ENCODE assay signal across 27 cellular contexts in the genomic region with DNA sequence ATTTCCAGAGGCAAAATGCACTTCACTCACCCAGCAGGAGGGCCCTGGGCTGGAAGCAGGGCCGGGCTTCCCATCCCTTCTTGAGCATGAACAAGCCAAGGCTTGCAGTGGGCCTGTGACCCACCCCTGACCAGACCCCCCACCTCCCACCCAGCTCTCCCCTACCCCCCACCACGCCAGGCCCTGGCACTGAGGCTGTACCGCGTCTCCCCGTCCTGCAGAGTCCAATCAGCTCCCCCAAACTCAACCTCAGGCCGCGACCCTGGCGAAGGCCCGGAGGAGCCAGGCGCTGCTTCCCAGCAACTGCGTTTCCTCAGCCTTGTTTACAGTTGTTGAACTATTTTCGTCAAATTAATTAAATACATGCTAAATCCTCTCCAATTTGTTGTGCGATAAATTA. TPM values are rescaled to one million over a fixed set of nuclear protein-coding genes. Genes with fewer than 3 reads are reported as not detected.
"Had no signal": no experiment of that assay in that cellular context is flagged by ENCODE, and none has a peak within 500 bp of the region (broad histone marks: within the 10 kb centered on the region; RNA-seq: fewer than 3 reads in every experiment).

No MANE protein-coding gene starts in this region.

- H3K4me3 ChIP-seq: K562 had no signal

- H3K4me1 Mint-ChIP-seq: IgD-negative memory B cell had no signal

- H3K36me3 Mint-ChIP-seq: IgD-negative memory B cell had no signal

- H3K9ac ChIP-seq: KMS-11, SK-N-SH had no signal

- ATAC-seq: K562 had no signal

- H3K9me2 ChIP-seq: SK-N-SH had no signal

- H3K4me3 Mint-ChIP-seq: IgD-negative memory B cell had no signal

- H3K4me2 ChIP-seq: KMS-11, SK-N-SH had no signal

- H3K27ac ChIP-seq: HL-60, KMS-11, RWPE1 had no signal

- H3K27ac Mint-ChIP-seq: IgD-negative memory B cell had no signal

- H3K9me3 Mint-ChIP-seq: IgD-negative memory B cell had no signal

- DNase-seq: Kasumi-1, MM.1S, MV-4-11, NCI-H1048, NCI-H1105, NCI-H1417, NCI-H1436 treated with DMSO at 0.1 percent for 48 hours, NCI-H1694, NCI-H187 treated with DMSO at 0.1 percent for 48 hours, NCI-H2029 treated with DMSO at 0.1 percent for 48 hours, NCI-H2107, NCI-H2227 treated with DMSO at 0.1 percent for 48 hours, NCI-H446, NCI-H510A, NCI-H524 treated with DMSO at 0.1 percent for 48 hours, NCI-H69, NCI-H774, SHP77, SK-N-SH, SW 1271 had no signal

- H3K9me3 ChIP-seq: SK-N-SH had no signal

RNA-seq across cellular contexts. Expression of a gene that starts 16.9 kb away (rescaled TPM):
- total RNA-seq: K562, M059J, SK-MEL-5 had no signal
